Comparison of ENCODE assay signal across 7 cellular contexts in the genomic region with DNA sequence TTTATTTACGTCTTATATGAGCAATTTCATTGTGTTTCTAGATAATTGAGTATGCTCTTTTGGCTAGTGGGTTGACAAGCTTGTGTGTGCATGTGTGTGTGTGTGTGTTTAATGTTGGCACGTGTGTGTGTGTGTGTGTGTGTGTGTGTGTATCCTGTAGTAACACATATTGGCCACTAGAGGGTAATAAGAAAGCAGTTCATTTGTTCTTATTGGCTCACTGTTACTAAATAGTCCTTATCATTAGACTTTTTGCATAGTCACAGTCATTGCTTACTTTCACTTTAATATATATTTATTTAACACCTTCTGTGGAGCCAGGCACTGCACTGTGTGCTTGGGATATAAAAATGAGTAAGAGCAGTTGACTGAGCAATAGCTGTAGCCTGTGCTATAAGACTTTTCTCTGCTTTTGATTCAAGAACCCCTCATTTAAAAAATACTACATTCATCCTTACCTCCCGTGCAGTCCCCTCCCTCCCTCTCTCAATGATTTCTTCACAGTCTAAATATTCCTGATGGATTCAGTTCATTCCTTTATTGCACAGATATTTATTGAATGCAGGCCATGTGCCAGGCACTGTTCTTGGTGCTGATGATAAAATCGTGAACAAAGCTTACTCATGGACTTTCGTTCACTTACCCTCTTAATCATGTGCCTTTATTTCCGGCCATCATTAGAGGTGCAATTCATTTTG.
DNase-seq lines count a peak whose midpoint lies in the region; ATAC-seq, FAIRE-seq and TF ChIP-seq lines count a peak whose summit lies in the region.

No MANE protein-coding gene starts in this region.

- H3K23ac ChIP-seq in H1 (ENCODE audit: insufficient read length), result no peak overlapping the region

- no peak overlapping the region for H3K4me3 ChIP-seq in H1 (ENCODE audit: extremely low read depth in 1 of 4, insufficient read depth in 2 of 4, low read depth in 3 of 4, low read length in 4 of 4)

- ATAC-seq in HG03175 (IDR thresholded peaks at IDR 0.05; ENCODE audit: unreplicated experiment) (peak; percentile 57), naive B cell (ENCODE audit: low read depth in 2 of 2) (peak; percentile 59 to 68), HG03442 (IDR thresholded peaks at IDR 0.05; ENCODE audit: unreplicated experiment) (no peak), HG03097 (IDR thresholded peaks at IDR 0.05; ENCODE audit: low FRiP score, unreplicated experiment) (no peak)

- H3K56ac ChIP-seq in H1 (replicated peaks; ENCODE audit: insufficient read length, low read depth, low read length), result no peak overlapping the region

- no peak overlapping the region for H2BK12ac ChIP-seq in H1 (ENCODE audit: low read depth, low read length)

- peaks cover 15 to 17% of the 10 kb centered on the region in 2 experiments for H4K20me1 ChIP-seq in H1 (replicated peaks in 1 of 2; ENCODE audit: control insufficient read depth in 1 of 2, insufficient read depth in 2 of 2, low read length in 2 of 2)

- no peak overlapping the region for H3K9ac ChIP-seq in H1 (replicated peaks in 1 of 4; ENCODE audit: extremely low read depth in 1 of 4, low read depth in 3 of 4, low read length in 3 of 4)

- H3K27me3 Mint-ChIP-seq in naive B cell, result no peaks in the 10 kb centered on the region

- H3K23me2 ChIP-seq in H1 (ENCODE audit: low read depth, low read length), result no peaks in the 10 kb centered on the region

- TF ChIP-seq EP300 in H1 (IDR thresholded peaks at IDR 0.05; ENCODE audit: borderline replicate concordance in 1 of 2, low read depth in 2 of 2, low read length in 2 of 2), result no peak

- POLR2A ChIA-PET in H1 (lab: Charles Lee; ENCODE audit: partially characterized antibody), result no interaction called here

- no peak overlapping the region for H4K5ac ChIP-seq in H1 (ENCODE audit: insufficient read length, low read depth, low read length)

- H2BK15ac ChIP-seq in H1 (ENCODE audit: low read length), result no peak overlapping the region

- peaks cover 9% of the 10 kb centered on the region for H3K79me1 ChIP-seq in H1 (ENCODE audit: low read depth, low read length)

- H3K4ac ChIP-seq in H1 (replicated peaks; ENCODE audit: insufficient read length, low read depth, low read length), result no peak overlapping the region

- 70% methylated on average over 6 of the region's 6 CpGs; no CpG with 5 or more reads in 1 of the 2 experiments for WGBS in H1 (ENCODE audit: extremely low coverage in 1 of 2, insufficient coverage in 1 of 2, insufficient read length in 1 of 2, insufficient replicate concordance in 2 of 2, low coverage in 1 of 2, low lambda C conversion rate in 2 of 2, missing lambda C conversion rate in 1 of 2), 2 experiments

- H3K4me2 ChIP-seq in H1 (ENCODE audit: insufficient read depth in 1 of 2, low read depth in 2 of 2, low read length in 2 of 2), result no peak overlapping the region

- TF ChIP-seq RAD21 in H1 (IDR thresholded peaks at IDR 0.05 in 1 of 2, conservative IDR thresholded peaks at IDR 0.05 in 1 of 2; ENCODE audit: low read depth in 2 of 2, low read length in 2 of 2), result peak; percentile 38 to 51

- no peak overlapping the region for H2BK120ac ChIP-seq in H1 (replicated peaks; ENCODE audit: low read depth, low read length)

- peak overlapping the region; percentile 0 to 97 (median 83) for H3K27ac Mint-ChIP-seq in naive B cell

- H2AFZ ChIP-seq in H1 (ENCODE audit: low read length), result no peak overlapping the region

- H3K9me3 Mint-ChIP-seq in naive B cell, result peaks cover 0 to 4% (median 0%) of the 10 kb centered on the region in 7 donors

- peak overlapping the region in 6 of 8 donors; percentile 15 to 68 (median 61) for H3K4me3 Mint-ChIP-seq in naive B cell

- no peaks in the 10 kb centered on the region for H3K36me3 Mint-ChIP-seq in naive B cell

- H3K4me1 ChIP-seq in H1 (replicated peaks in 1 of 4; ENCODE audit: control insufficient read depth in 3 of 4, insufficient read depth in 4 of 4, low read length in 3 of 4), result peaks cover 3 to 8% (median 7%) of the 10 kb centered on the region in 4 experiments; a peak in 5 of 7 replicates

- no peak for TF ChIP-seq POLR2A in H1 (IDR thresholded peaks at IDR 0.05; ENCODE audit: control extremely low read depth in 1 of 2, low read depth in 2 of 2, low read length in 2 of 2)

- no peak overlapping the region for H2BK5ac ChIP-seq in H1 (ENCODE audit: low read depth, low read length)

- H3K9me3 ChIP-seq in H1 (ENCODE audit: insufficient read depth in 2 of 2, low read depth in 1 of 2, low read length in 1 of 2), result no peaks in the 10 kb centered on the region

- H3K27me3 ChIP-seq in H1 (replicated peaks in 1 of 4; ENCODE audit: control insufficient read depth in 3 of 4, extremely low read depth in 1 of 4, insufficient read depth in 3 of 4, low read length in 3 of 4), result no peaks in the 10 kb centered on the region

- H4K91ac ChIP-seq in H1 (replicated peaks; ENCODE audit: insufficient read length, low read length), result no peak overlapping the region

- H2BK20ac ChIP-seq in H1 (ENCODE audit: low read length), result no peak overlapping the region

- peaks cover 3 to 100% of the 10 kb centered on the region in 2 experiments; a peak in 3 of 4 replicates for H3K79me2 ChIP-seq in H1 (ENCODE audit: control insufficient read depth in 1 of 2, insufficient read depth in 2 of 2, low read length in 2 of 2)

- peaks cover 73 to 87% (median 81%) of the 10 kb centered on the region in 3 donors for H3K4me1 Mint-ChIP-seq in naive B cell

- peaks cover 0 to 3% (median 0%) of the 10 kb centered on the region in 4 experiments; a peak in 1 of 8 replicates for H3K36me3 ChIP-seq in H1 (ENCODE audit: control insufficient read depth in 2 of 4, insufficient read depth in 4 of 4, low read length in 3 of 4)

- no peak overlapping the region; the same call in 1 of the 2 replicates for H3K27ac ChIP-seq in H1 (ENCODE audit: low read depth, low read length)

- no peak overlapping the region for H3K14ac ChIP-seq in H1 (ENCODE audit: insufficient read length)

- H4K8ac ChIP-seq in H1 (ENCODE audit: extremely low read depth, insufficient read depth, low read length), result no peak overlapping the region

- DNase-seq in EH (ENCODE audit: low read depth) (peak; percentile 70), RPMI8226 (peak; percentile 21), H1 (ENCODE audit: low read depth in 1 of 2, low spot score in 2 of 2) (no peak), naive B cell (no peak)

- FAIRE-seq in H1 (lab: Jason Lieb, UNC), result no peak

- no peak overlapping the region for H3K18ac ChIP-seq in H1 (ENCODE audit: extremely low read depth, low read length)

- peak in 2 of 3 experiments; percentile 40 to 71; a peak in 3 of 4 replicates for TF ChIP-seq CTCF in H1 (IDR thresholded peaks at IDR 0.05; ENCODE audit: control extremely low read depth in 1 of 3, insufficient read depth in 1 of 3, low read depth in 1 of 3, low read length in 3 of 3)

- H2AK5ac ChIP-seq in H1 (ENCODE audit: low read depth, low read length), result no peak overlapping the region

- CTCF ChIA-PET in H1 (lab: Charles Lee; ENCODE audit: partially characterized antibody), result interaction anchor here (0.6 to 2.8 kb wide), 40 partner anchors 8 to 498 kb away, joined by 3 to 22 read pairs (median 4); no protein-coding TSS in a partner anchor

TF ChIP-seq in H1, 55 proteins besides CTCF, POLR2A, EP300 and RAD21:
- TF ChIP-seq EGR1 (IDR thresholded peaks at IDR 0.05; ENCODE audit: borderline replicate concordance, low read depth, low read length) (no peak), MAX (IDR thresholded peaks at IDR 0.05) (peak; percentile 62), RXRA (IDR thresholded peaks at IDR 0.05; ENCODE audit: insufficient read depth, low read depth, low read length) (no peak), TBP (IDR thresholded peaks at IDR 0.05; ENCODE audit: low read depth, low read length) (no peak), SIRT6 (IDR thresholded peaks at IDR 0.05; ENCODE audit: low read length) (no peak), ASH2L (IDR thresholded peaks at IDR 0.05; ENCODE audit: low read length) (no peak), CREB1 (IDR thresholded peaks at IDR 0.05) (no peak)
TF ChIP-seq in H1: peak in this region for 1.

Comparison
In these comparisons a context has a peak if more than half of its experiments do, and no peak if none do; other contexts are left out.
1. DNase-seq: peak in EH (single experiment) and RPMI8226 (single experiment); none in H1 (0 of 2) and naive B cell (single experiment).
2. ATAC-seq: peak in HG03175 (single experiment) and naive B cell (2 of 2); none in HG03442 (single experiment) and HG03097 (single experiment).